In the genomic region with DNA sequence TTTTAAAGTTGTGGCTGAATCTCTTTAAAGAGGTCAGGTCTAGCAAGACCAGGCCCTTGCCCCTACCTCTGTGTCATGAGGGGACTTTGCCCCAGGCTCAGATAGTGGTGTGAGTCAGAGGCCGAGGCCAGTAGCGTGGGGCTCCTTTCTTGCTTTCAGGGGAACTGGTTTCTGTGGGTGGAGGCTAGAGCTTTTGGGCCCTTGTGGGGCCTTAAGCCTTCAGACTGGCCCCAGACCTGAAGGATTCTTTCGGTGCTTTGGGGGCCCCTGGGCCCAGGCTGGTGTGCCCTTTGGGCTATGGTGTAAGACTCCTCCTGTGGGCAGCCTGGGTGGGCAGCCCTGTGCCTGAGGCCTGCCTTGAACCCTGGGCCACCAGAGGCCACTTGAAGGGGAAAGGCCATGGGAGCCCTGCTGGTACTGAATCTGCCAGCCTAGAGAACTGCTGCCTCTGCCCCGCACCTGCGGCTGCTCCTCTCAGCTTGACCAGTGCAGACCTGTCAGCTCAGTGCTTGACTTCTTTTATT, we compare ENCODE assay signal across 1 cellular context.
A peak's percentile ranks its signal among the peaks of the same experiment; 100 is the strongest.
TF ChIP-seq lines count a peak whose summit lies in the region.

No MANE protein-coding gene starts in this region.

TF ChIP-seq in HepG2, 621 proteins besides CTCF, POLR2A, EP300 and RAD21 (continues in another document):
- TF ChIP-seq FOXA1 (IDR thresholded peaks at IDR 0.05), result no peak
- no peak for TF ChIP-seq FOXA1 (CRISPR knock-in tag; IDR thresholded peaks at IDR 0.05)
- TF ChIP-seq ZNF33A (CRISPR knock-in tag; IDR thresholded peaks at IDR 0.05; ENCODE audit: borderline replicate concordance), result no peak
- TF ChIP-seq KAT8 (CRISPR knock-in tag; IDR thresholded peaks at IDR 0.05), result 0 out of 2 replicates have a peak, but pooled peaks have one; percentile 14
- no peak for TF ChIP-seq SRF (IDR thresholded peaks at IDR 0.05; ENCODE audit: low read depth, low read length)
- TF ChIP-seq KDM5A (IDR thresholded peaks at IDR 0.05; ENCODE audit: borderline replicate concordance, low read length), result no peak
- TF ChIP-seq RFX5 (IDR thresholded peaks at IDR 0.05; ENCODE audit: low read depth, low read length), result no peak
- TF ChIP-seq, protein P1, sequence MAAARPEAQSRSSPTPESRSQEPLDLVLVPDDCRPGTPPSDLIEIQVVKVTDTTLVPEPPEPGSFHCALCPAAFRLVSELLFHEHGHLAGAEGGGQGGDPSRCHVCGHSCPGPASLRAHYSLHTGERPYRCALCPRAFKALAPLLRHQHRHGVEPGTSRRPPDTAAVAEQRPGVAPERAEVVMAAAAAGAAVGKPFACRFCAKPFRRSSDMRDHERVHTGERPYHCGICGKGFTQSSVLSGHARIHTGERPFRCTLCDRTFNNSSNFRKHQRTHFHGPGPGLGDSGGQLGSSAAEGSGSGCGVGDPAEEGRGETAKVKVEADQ (CRISPR knock-in tag; IDR thresholded peaks at IDR 0.05; ENCODE audit: borderline replicate concordance), result no peak; the same call in 1 of the 2 replicates
- peak; percentile 37; the same call in 1 of the 2 replicates for TF ChIP-seq NCOA2 (CRISPR knock-in tag; IDR thresholded peaks at IDR 0.05)
- TF ChIP-seq, protein P2, sequence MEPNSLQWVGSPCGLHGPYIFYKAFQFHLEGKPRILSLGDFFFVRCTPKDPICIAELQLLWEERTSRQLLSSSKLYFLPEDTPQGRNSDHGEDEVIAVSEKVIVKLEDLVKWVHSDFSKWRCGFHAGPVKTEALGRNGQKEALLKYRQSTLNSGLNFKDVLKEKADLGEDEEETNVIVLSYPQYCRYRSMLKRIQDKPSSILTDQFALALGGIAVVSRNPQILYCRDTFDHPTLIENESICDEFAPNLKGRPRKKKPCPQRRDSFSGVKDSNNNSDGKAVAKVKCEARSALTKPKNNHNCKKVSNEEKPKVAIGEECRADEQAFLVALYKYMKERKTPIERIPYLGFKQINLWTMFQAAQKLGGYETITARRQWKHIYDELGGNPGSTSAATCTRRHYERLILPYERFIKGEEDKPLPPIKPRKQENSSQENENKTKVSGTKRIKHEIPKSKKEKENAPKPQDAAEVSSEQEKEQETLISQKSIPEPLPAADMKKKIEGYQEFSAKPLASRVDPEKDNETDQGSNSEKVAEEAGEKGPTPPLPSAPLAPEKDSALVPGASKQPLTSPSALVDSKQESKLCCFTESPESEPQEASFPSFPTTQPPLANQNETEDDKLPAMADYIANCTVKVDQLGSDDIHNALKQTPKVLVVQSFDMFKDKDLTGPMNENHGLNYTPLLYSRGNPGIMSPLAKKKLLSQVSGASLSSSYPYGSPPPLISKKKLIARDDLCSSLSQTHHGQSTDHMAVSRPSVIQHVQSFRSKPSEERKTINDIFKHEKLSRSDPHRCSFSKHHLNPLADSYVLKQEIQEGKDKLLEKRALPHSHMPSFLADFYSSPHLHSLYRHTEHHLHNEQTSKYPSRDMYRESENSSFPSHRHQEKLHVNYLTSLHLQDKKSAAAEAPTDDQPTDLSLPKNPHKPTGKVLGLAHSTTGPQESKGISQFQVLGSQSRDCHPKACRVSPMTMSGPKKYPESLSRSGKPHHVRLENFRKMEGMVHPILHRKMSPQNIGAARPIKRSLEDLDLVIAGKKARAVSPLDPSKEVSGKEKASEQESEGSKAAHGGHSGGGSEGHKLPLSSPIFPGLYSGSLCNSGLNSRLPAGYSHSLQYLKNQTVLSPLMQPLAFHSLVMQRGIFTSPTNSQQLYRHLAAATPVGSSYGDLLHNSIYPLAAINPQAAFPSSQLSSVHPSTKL (CRISPR knock-in tag; IDR thresholded peaks at IDR 0.05), result peak; percentile 73
- no peak for TF ChIP-seq TBL1XR1 (IDR thresholded peaks at IDR 0.05; ENCODE audit: borderline replicate concordance, low read length, partially characterized antibody)
- no peak; the same call in 1 of the 2 replicates for TF ChIP-seq ZNF274 (CRISPR knock-in tag; IDR thresholded peaks at IDR 0.05)
- peak; percentile 47; the same call in 1 of the 2 replicates for TF ChIP-seq MAZ (IDR thresholded peaks at IDR 0.05; ENCODE audit: borderline replicate concordance, low read depth, low read length)
- no peak; the same call in 1 of the 2 replicates for TF ChIP-seq MAZ (CRISPR knock-in tag; IDR thresholded peaks at IDR 0.05; ENCODE audit: low read depth)
- TF ChIP-seq, protein P3, sequence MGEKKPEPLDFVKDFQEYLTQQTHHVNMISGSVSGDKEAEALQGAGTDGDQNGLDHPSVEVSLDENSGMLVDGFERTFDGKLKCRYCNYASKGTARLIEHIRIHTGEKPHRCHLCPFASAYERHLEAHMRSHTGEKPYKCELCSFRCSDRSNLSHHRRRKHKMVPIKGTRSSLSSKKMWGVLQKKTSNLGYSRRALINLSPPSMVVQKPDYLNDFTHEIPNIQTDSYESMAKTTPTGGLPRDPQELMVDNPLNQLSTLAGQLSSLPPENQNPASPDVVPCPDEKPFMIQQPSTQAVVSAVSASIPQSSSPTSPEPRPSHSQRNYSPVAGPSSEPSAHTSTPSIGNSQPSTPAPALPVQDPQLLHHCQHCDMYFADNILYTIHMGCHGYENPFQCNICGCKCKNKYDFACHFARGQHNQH (CRISPR knock-in tag; IDR thresholded peaks at IDR 0.05), result no peak; the same call in 1 of the 2 replicates
- TF ChIP-seq ZNF879 (CRISPR knock-in tag; IDR thresholded peaks at IDR 0.05), result no peak
- no peak for TF ChIP-seq ARID2 (CRISPR knock-in tag; IDR thresholded peaks at IDR 0.05; ENCODE audit: borderline replicate concordance)
- TF ChIP-seq XRCC5 (optimal IDR thresholded peaks at IDR 0.05; ENCODE audit: low read length), result peak; percentile 91
- TF ChIP-seq STAG1 (CRISPR knock-in tag; IDR thresholded peaks at IDR 0.05), result no peak
- TF ChIP-seq SMC3 (IDR thresholded peaks at IDR 0.05; ENCODE audit: low read length), result no peak
- TF ChIP-seq ZNF7 (CRISPR knock-in tag; IDR thresholded peaks at IDR 0.05), result no peak
- TF ChIP-seq ZNF746 (CRISPR knock-in tag; IDR thresholded peaks at IDR 0.05), result peak; percentile 39; the same call in 1 of the 2 replicates
- TF ChIP-seq RAD51 (IDR thresholded peaks at IDR 0.05; ENCODE audit: borderline replicate concordance), result no peak
- peak; percentile 64 for TF ChIP-seq SAP130 (CRISPR knock-in tag; IDR thresholded peaks at IDR 0.05; ENCODE audit: low read depth)
- no peak for TF ChIP-seq RFX3 (CRISPR knock-in tag; IDR thresholded peaks at IDR 0.05)
- TF ChIP-seq ZSCAN22 (CRISPR knock-in tag; IDR thresholded peaks at IDR 0.05), result no peak
- TF ChIP-seq HNRNPL (IDR thresholded peaks at IDR 0.05; ENCODE audit: low read depth, low read length), result peak; percentile 84
- TF ChIP-seq, protein P4, sequence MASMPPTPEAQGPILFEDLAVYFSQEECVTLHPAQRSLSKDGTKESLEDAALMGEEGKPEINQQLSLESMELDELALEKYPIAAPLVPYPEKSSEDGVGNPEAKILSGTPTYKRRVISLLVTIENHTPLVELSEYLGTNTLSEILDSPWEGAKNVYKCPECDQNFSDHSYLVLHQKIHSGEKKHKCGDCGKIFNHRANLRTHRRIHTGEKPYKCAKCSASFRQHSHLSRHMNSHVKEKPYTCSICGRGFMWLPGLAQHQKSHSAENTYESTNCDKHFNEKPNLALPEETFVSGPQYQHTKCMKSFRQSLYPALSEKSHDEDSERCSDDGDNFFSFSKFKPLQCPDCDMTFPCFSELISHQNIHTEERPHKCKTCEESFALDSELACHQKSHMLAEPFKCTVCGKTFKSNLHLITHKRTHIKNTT (CRISPR knock-in tag; IDR thresholded peaks at IDR 0.05), result no peak
- TF ChIP-seq ZSCAN9 (CRISPR knock-in tag; IDR thresholded peaks at IDR 0.05; ENCODE audit: borderline replicate concordance), result peak; percentile 45; the same call in 1 of the 2 replicates
- no peak for TF ChIP-seq BRD4 (CRISPR knock-in tag; IDR thresholded peaks at IDR 0.05)
- TF ChIP-seq ZNF335 (CRISPR knock-in tag; IDR thresholded peaks at IDR 0.05), result no peak
- TF ChIP-seq ERF (CRISPR knock-in tag; IDR thresholded peaks at IDR 0.05), result 0 out of 2 replicates have a peak, but pooled peaks have one; percentile 48
- TF ChIP-seq, protein P5, sequence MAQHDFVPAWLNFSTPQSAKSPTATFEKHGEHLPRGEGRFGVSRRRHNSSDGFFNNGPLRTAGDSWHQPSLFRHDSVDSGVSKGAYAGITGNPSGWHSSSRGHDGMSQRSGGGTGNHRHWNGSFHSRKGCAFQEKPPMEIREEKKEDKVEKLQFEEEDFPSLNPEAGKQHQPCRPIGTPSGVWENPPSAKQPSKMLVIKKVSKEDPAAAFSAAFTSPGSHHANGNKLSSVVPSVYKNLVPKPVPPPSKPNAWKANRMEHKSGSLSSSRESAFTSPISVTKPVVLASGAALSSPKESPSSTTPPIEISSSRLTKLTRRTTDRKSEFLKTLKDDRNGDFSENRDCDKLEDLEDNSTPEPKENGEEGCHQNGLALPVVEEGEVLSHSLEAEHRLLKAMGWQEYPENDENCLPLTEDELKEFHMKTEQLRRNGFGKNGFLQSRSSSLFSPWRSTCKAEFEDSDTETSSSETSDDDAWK (CRISPR knock-in tag; IDR thresholded peaks at IDR 0.05), result no peak
- TF ChIP-seq, protein P6, sequence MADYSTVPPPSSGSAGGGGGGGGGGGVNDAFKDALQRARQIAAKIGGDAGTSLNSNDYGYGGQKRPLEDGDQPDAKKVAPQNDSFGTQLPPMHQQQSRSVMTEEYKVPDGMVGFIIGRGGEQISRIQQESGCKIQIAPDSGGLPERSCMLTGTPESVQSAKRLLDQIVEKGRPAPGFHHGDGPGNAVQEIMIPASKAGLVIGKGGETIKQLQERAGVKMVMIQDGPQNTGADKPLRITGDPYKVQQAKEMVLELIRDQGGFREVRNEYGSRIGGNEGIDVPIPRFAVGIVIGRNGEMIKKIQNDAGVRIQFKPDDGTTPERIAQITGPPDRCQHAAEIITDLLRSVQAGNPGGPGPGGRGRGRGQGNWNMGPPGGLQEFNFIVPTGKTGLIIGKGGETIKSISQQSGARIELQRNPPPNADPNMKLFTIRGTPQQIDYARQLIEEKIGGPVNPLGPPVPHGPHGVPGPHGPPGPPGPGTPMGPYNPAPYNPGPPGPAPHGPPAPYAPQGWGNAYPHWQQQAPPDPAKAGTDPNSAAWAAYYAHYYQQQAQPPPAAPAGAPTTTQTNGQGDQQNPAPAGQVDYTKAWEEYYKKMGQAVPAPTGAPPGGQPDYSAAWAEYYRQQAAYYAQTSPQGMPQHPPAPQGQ (CRISPR knock-in tag; IDR thresholded peaks at IDR 0.05; ENCODE audit: borderline replicate concordance), result no peak
- TF ChIP-seq ZNF382 (CRISPR knock-in tag; IDR thresholded peaks at IDR 0.05; ENCODE audit: borderline replicate concordance), result no peak
- no peak for TF ChIP-seq HOXA9 (CRISPR knock-in tag; IDR thresholded peaks at IDR 0.05; ENCODE audit: borderline replicate concordance)
- TF ChIP-seq MED13 (CRISPR knock-in tag; IDR thresholded peaks at IDR 0.05), result no peak
- no peak for TF ChIP-seq XBP1 (CRISPR knock-in tag; IDR thresholded peaks at IDR 0.05)
- no peak for TF ChIP-seq ZNF768 (CRISPR knock-in tag; IDR thresholded peaks at IDR 0.05)
- TF ChIP-seq, protein P7, sequence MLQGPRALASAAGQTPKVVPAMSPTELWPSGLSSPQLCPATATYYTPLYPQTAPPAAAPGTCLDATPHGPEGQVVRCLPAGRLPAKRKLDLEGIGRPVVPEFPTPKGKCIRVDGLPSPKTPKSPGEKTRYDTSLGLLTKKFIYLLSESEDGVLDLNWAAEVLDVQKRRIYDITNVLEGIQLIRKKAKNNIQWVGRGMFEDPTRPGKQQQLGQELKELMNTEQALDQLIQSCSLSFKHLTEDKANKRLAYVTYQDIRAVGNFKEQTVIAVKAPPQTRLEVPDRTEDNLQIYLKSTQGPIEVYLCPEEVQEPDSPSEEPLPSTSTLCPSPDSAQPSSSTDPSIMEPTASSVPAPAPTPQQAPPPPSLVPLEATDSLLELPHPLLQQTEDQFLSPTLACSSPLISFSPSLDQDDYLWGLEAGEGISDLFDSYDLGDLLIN (CRISPR knock-in tag; IDR thresholded peaks at IDR 0.05; ENCODE audit: borderline replicate concordance), result no peak
- TF ChIP-seq ATF1 (CRISPR knock-in tag; IDR thresholded peaks at IDR 0.05), result no peak; the same call in 1 of the 2 replicates
- TF ChIP-seq ZMYM3 (CRISPR knock-in tag; IDR thresholded peaks at IDR 0.05), result peak; percentile 67
- TF ChIP-seq NCOR1 (IDR thresholded peaks at IDR 0.05; ENCODE audit: borderline replicate concordance, low read length), result no peak
- TF ChIP-seq, protein P8, sequence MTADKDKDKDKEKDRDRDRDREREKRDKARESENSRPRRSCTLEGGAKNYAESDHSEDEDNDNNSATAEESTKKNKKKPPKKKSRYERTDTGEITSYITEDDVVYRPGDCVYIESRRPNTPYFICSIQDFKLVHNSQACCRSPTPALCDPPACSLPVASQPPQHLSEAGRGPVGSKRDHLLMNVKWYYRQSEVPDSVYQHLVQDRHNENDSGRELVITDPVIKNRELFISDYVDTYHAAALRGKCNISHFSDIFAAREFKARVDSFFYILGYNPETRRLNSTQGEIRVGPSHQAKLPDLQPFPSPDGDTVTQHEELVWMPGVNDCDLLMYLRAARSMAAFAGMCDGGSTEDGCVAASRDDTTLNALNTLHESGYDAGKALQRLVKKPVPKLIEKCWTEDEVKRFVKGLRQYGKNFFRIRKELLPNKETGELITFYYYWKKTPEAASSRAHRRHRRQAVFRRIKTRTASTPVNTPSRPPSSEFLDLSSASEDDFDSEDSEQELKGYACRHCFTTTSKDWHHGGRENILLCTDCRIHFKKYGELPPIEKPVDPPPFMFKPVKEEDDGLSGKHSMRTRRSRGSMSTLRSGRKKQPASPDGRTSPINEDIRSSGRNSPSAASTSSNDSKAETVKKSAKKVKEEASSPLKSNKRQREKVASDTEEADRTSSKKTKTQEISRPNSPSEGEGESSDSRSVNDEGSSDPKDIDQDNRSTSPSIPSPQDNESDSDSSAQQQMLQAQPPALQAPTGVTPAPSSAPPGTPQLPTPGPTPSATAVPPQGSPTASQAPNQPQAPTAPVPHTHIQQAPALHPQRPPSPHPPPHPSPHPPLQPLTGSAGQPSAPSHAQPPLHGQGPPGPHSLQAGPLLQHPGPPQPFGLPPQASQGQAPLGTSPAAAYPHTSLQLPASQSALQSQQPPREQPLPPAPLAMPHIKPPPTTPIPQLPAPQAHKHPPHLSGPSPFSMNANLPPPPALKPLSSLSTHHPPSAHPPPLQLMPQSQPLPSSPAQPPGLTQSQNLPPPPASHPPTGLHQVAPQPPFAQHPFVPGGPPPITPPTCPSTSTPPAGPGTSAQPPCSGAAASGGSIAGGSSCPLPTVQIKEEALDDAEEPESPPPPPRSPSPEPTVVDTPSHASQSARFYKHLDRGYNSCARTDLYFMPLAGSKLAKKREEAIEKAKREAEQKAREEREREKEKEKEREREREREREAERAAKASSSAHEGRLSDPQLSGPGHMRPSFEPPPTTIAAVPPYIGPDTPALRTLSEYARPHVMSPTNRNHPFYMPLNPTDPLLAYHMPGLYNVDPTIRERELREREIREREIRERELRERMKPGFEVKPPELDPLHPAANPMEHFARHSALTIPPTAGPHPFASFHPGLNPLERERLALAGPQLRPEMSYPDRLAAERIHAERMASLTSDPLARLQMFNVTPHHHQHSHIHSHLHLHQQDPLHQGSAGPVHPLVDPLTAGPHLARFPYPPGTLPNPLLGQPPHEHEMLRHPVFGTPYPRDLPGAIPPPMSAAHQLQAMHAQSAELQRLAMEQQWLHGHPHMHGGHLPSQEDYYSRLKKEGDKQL (CRISPR knock-in tag; IDR thresholded peaks at IDR 0.05; ENCODE audit: low read depth), result 0 out of 2 replicates have a peak, but pooled peaks have one; percentile 24
- TF ChIP-seq ATF7 (IDR thresholded peaks at IDR 0.05), result no peak
- TF ChIP-seq ATF7 (CRISPR knock-in tag; IDR thresholded peaks at IDR 0.05), result peak; percentile 37; the same call in 1 of the 2 replicates
- TF ChIP-seq FOXM1 (CRISPR knock-in tag; IDR thresholded peaks at IDR 0.05), result no peak
